In genomic region chr1:183419399-183419798, GRCh38 we compare ENCODE assay signal across 18 cellular contexts.
"Had no signal": no experiment of that assay in that cellular context is flagged by ENCODE, and none has a peak within 500 bp of the region (broad histone marks: within the 10 kb centered on the region; RNA-seq: fewer than 3 reads in every experiment).

No MANE protein-coding gene starts in this region.

- H3K27me3 ChIP-seq: thyroid gland, uterus had no signal

- H3K27ac ChIP-seq: heart right ventricle, neutrophil, right atrium auricular region, thyroid gland, upper lobe of left lung, uterus had no signal

- H3K9me3 ChIP-seq: heart right ventricle, neutrophil, right atrium auricular region, thyroid gland, upper lobe of left lung, uterus had no signal

- ATAC-seq: heart right ventricle had no signal

- H3K9me3 Mint-ChIP-seq: nephron had no signal

- H3K36me3 ChIP-seq: heart right ventricle, neutrophil, right atrium auricular region, thyroid gland, upper lobe of left lung, uterus had no signal

- H3K27ac Mint-ChIP-seq: naive B cell, nephron had no signal

- H3K4me3 ChIP-seq: heart right ventricle, right atrium auricular region, thyroid gland, upper lobe of left lung, uterus had no signal

- DNase-seq: cortex of kidney; effector CD8-positive, alpha-beta T cell; foreskin melanocyte; heart right ventricle; hypothalamus; kidney glomerular epithelial cell; mesendoderm; naive B cell; posterior cingulate gyrus; small intestine; stimulated activated CD4-positive, alpha-beta T cell treated with anti-CD3 and anti-CD28 coated beads, Interleukin-12 subunit alpha, Interleukin-12 subunit beta, amount 100 ng/mL, for 4 hours; stimulated activated naive CD4-positive, alpha-beta T cell treated with Interleukin-2 at 50 U/mL for 16 hours; thyroid gland; uterus had no signal
